8 cellular contexts compared by ENCODE assay signal in the genomic region with DNA sequence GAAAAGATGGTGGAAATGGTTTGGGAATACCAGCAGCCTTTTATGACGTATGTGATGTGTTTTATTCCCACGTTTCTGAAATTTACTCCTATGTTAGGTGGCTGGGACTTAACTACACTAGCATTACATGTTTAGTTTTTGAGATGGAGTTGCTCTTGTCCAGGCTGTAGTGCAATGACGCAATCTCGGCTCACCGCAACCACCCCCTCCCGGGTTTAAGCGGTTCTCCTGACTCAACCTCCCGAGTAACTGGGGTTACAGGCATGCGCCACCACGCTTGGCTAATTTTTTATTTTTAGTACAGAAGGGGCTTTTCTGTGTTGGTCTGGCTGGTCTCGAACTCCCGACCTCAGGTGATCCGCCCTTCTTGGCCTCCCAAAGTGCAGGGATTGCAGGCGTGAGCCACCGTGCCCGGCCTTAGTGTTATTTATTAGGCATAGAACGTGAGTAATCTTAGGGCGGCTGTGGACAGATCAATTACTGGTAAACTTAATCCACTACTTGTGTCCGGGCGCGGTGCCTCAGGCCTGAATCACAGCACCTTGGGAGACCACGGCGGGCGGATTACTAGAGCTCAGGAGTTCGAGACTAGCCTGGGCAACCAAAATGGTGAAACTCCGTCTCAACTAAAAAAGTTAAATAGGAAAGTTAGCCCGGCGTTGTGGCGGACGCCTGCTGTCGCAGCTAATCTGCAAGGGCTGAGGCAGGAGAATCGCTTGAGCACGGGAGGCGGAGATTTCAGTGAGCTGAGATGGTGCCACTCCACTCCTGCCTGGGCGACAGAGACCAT.
DNase-seq lines count a peak whose midpoint lies in the region; ATAC-seq and TF ChIP-seq lines count a peak whose summit lies in the region.

No MANE protein-coding gene starts in this region.

- peak overlapping the region; percentile 80 for H3K27ac ChIP-seq in DOHH2 (ENCODE audit: low read depth, low read length)

- peak overlapping the region; percentile 94 for H3K27ac Mint-ChIP-seq in activated naive CD4-positive, alpha-beta T cell treated with anti-CD3 and anti-CD28 coated beads, Interleukin-2, amount 50 U/mL, for 24 hours

- H3K36me3 ChIP-seq in DOHH2 (ENCODE audit: control insufficient read depth, low read length) = no peaks in the 10 kb centered on the region

- H3K9me3 ChIP-seq in DOHH2 (ENCODE audit: control insufficient read depth, insufficient read depth, low read length) = no peaks in the 10 kb centered on the region

- no peaks in the 10 kb centered on the region for H3K27me3 Mint-ChIP-seq in activated naive CD4-positive, alpha-beta T cell treated with anti-CD3 and anti-CD28 coated beads, Interleukin-2, amount 50 U/mL, for 24 hours

- no peaks in the 10 kb centered on the region for H3K9me2 ChIP-seq in DOHH2 (replicated peaks; ENCODE audit: control insufficient read depth, low read length)

- peak overlapping the region; percentile 60 for H3K4me2 ChIP-seq in DOHH2 (ENCODE audit: low read length)

- peaks cover 31% of the 10 kb centered on the region for H3F3A ChIP-seq in DOHH2 (ENCODE audit: control insufficient read depth, insufficient read depth)

- H3K9me3 Mint-ChIP-seq in activated naive CD4-positive, alpha-beta T cell treated with anti-CD3 and anti-CD28 coated beads, Interleukin-2, amount 50 U/mL, for 24 hours = peaks cover 10% of the 10 kb centered on the region

- H3K27me3 ChIP-seq in DOHH2 (ENCODE audit: control insufficient read depth, low read length) = no peaks in the 10 kb centered on the region

- peak overlapping the region; percentile 89 for H3K4me3 Mint-ChIP-seq in activated naive CD4-positive, alpha-beta T cell treated with anti-CD3 and anti-CD28 coated beads, Interleukin-2, amount 50 U/mL, for 24 hours

- peaks cover 5% of the 10 kb centered on the region for H3K36me3 Mint-ChIP-seq in activated naive CD4-positive, alpha-beta T cell treated with anti-CD3 and anti-CD28 coated beads, Interleukin-2, amount 50 U/mL, for 24 hours

- H3K4me3 ChIP-seq in DOHH2 (ENCODE audit: low read length) (peak overlapping the region; percentile 71), iPS-11a (ENCODE audit: low read depth, low read length) (peak overlapping the region; percentile 61)

- peak; percentile 5 for ATAC-seq in HG03460 (IDR thresholded peaks at IDR 0.05; ENCODE audit: unreplicated experiment)

- peaks cover 43% of the 10 kb centered on the region for H3K4me1 ChIP-seq in DOHH2 (ENCODE audit: control insufficient read depth, low read length)

- peaks cover 19% of the 10 kb centered on the region for H3K4me1 Mint-ChIP-seq in activated naive CD4-positive, alpha-beta T cell treated with anti-CD3 and anti-CD28 coated beads, Interleukin-2, amount 50 U/mL, for 24 hours

- H4K20me1 ChIP-seq in DOHH2 (ENCODE audit: control insufficient read depth, insufficient read depth, low read depth, low read length) = no peaks in the 10 kb centered on the region

- H3K79me2 ChIP-seq in DOHH2 (ENCODE audit: control insufficient read depth, low read length) = no peaks in the 10 kb centered on the region

- TF ChIP-seq CTCF in DOHH2 (IDR thresholded peaks at IDR 0.05; ENCODE audit: low read depth, low read length, poor library complexity, severe bottlenecking) = no peak

- peak; percentile 44 for DNase-seq in stimulated activated CD8-positive, alpha-beta memory T cell treated with anti-CD3 and anti-CD28 coated beads, Interleukin-12 subunit alpha, Interleukin-12 subunit beta, amount 100 ng/mL, for 4 hours (ENCODE audit: low read depth)
- no peak for DNase-seq in SW 1271 (lab: John Stamatoyannopoulos, UW)
- DNase-seq in GOT3 (lab: John Stamatoyannopoulos, UW) = no peak
- DNase-seq in NOMO-1 treated with dmso at 0.1 percent for 144 hours (lab: John Stamatoyannopoulos, UW; ENCODE audit: unreplicated experiment) = no peak
